Comparison of ENCODE assay signal across 19 cellular contexts in the genomic region with DNA sequence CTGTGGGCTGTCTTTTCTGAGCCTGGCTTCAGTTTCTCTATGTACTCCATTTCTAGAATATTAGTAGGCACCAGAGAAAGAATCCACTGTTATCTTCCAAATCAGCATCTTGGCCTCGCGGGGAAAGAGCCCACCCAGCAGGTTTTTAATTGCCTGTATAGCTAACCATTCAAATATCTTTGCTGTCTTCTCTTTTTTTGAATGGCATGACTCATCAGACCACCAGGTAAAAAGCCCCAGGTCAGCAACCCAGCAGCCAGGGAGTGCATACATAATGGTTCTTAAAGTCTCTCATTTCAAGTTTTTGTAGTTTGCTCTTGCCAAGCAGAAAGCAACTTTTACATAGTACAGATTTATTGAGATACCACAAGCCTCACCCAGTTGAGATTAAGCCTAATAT. TPM values are rescaled to one million over a fixed set of nuclear protein-coding genes. Genes with fewer than 3 reads are reported as not detected.
DNase-seq lines count a peak whose midpoint lies in the region; ATAC-seq and TF ChIP-seq lines count a peak whose summit lies in the region.
"Had no signal": no experiment of that assay in that cellular context is flagged by ENCODE, and none has a peak within 500 bp of the region (broad histone marks: within the 10 kb centered on the region; RNA-seq: fewer than 3 reads in every experiment).

No MANE protein-coding gene starts in this region.

- no peaks in the 10 kb centered on the region for H3K9me3 ChIP-seq in uterus
- H3K9me3 ChIP-seq: breast epithelium, lower lobe of right lung, right atrium auricular region had no signal

- no peaks in the 10 kb centered on the region for H3K4me1 ChIP-seq in uterus
- H3K4me1 ChIP-seq: breast epithelium, lower lobe of right lung, right atrium auricular region had no signal

- H3K4me3 Mint-ChIP-seq in activated B cell treated with CpG ODN at 0.5 μM for 24 hours, result no peak overlapping the region
- H3K4me3 Mint-ChIP-seq: natural killer cell had no signal

- no peak for DNase-seq in activated B cell treated with CpG ODN at 0.5 μM for 24 hours
- DNase-seq in renal cortical epithelial cell (ENCODE audit: low read depth), result peak; percentile 38
- DNase-seq in HCEC 1CT, result no peak
- no peak for DNase-seq in activated T-cell treated with anti-CD3 and anti-CD28 coated beads for 4 hours
- no peak for DNase-seq in uterus
- DNase-seq: activated naive CD4-positive, alpha-beta T cell treated with anti-CD3 and anti-CD28 coated beads, Interleukin-2, amount 50 U/mL, for 16 hours; DMS53; effector CD4-positive, alpha-beta T cell; lower lobe of right lung; natural killer cell; NCI-H1105 treated with DMSO at 0.1 percent for 48 hours; NCI-H510A; stimulated activated CD4-positive, alpha-beta T cell treated with anti-CD3 and anti-CD28 coated beads, Interleukin-1b, Interleukin-23, amount 100 ng/mL, for 48 hours had no signal

- POLR2A ChIA-PET in activated B cell treated with CpG ODN at 0.5 μM for 24 hours (lab: Charles Lee), result interaction anchor here (2.1 kb wide), 1 partner anchor 14 kb away, joined by 12 read pairs; no protein-coding TSS in a partner anchor

- CTCF ChIA-PET in activated B cell treated with CpG ODN at 0.5 μM for 24 hours (lab: Charles Lee), result no interaction called here

- no peak for TF ChIP-seq CTCF in activated B cell treated with CpG ODN at 0.5 μM for 24 hours (IDR thresholded peaks at IDR 0.05)
- no peak for TF ChIP-seq CTCF in uterus (IDR thresholded peaks at IDR 0.05)

- H3K4me1 Mint-ChIP-seq in activated B cell treated with CpG ODN at 0.5 μM for 24 hours, result peaks cover 15% of the 10 kb centered on the region
- H3K4me1 Mint-ChIP-seq: natural killer cell had no signal

- H3K27ac ChIP-seq in uterus, result no peak overlapping the region
- H3K27ac ChIP-seq: breast epithelium, lower lobe of right lung, right atrium auricular region had no signal

- no peaks in the 10 kb centered on the region for H3K36me3 Mint-ChIP-seq in activated B cell treated with CpG ODN at 0.5 μM for 24 hours (ENCODE audit: low read depth)
- H3K36me3 Mint-ChIP-seq: natural killer cell had no signal

- ATAC-seq in GM18858 (IDR thresholded peaks at IDR 0.05; ENCODE audit: unreplicated experiment), result peak; percentile 44
- ATAC-seq in HG02870 (IDR thresholded peaks at IDR 0.05; ENCODE audit: unreplicated experiment), result peak; percentile 67
- peak; percentile 50 for ATAC-seq in activated B cell treated with CpG ODN at 0.5 μM for 24 hours (ENCODE audit: low read depth)
- ATAC-seq in HG03025 (IDR thresholded peaks at IDR 0.05; ENCODE audit: low FRiP score, unreplicated experiment), result no peak
- ATAC-seq: lower lobe of right lung, natural killer cell, Panc1 had no signal

- H3K9me3 Mint-ChIP-seq in activated B cell treated with CpG ODN at 0.5 μM for 24 hours, result peaks cover 2% of the 10 kb centered on the region
- H3K9me3 Mint-ChIP-seq: natural killer cell had no signal

- intact Hi-C loops in activated B cell treated with CpG ODN at 0.5 μM for 24 hours (cut with micrococcal nuclease), result no loop called here
- intact Hi-C loops in uterus (cut with DNase I; ENCODE audit: low total_unique reads), result no loop called here

- no peaks in the 10 kb centered on the region for H3K27me3 ChIP-seq in uterus
- H3K27me3 ChIP-seq: breast epithelium, right atrium auricular region had no signal

- H3K4me3 ChIP-seq in uterus, result no peak overlapping the region
- H3K4me3 ChIP-seq: breast epithelium, lower lobe of right lung, right atrium auricular region had no signal

- H3K36me3 ChIP-seq in uterus, result no peaks in the 10 kb centered on the region
- H3K36me3 ChIP-seq: breast epithelium, lower lobe of right lung, right atrium auricular region had no signal

- H3K27me3 Mint-ChIP-seq in activated B cell treated with CpG ODN at 0.5 μM for 24 hours, result no peaks in the 10 kb centered on the region

- no peak for TF ChIP-seq POLR2A in uterus (IDR thresholded peaks at IDR 0.05)

- H3K27ac Mint-ChIP-seq in activated B cell treated with CpG ODN at 0.5 μM for 24 hours, result no peak overlapping the region
- H3K27ac Mint-ChIP-seq: natural killer cell had no signal

RNA-seq across cellular contexts. Expression of gene TMEM167A, which starts 50.7 kb away (rescaled TPM):
- 45.1 and 50.3 TPM in 2 replicates for total RNA-seq in activated B cell treated with CpG ODN at 0.5 μM for 24 hours
- total RNA-seq in renal cortical epithelial cell, result 46.7 and 67.7 TPM in 2 replicates
- total RNA-seq in uterus, result 100 to 1,000 TPM in 1 of 4 donors, 10 to 100 TPM in 3; 16.9 to 118 (median 32.3) TPM

RNA-seq across cellular contexts. Expression of gene XRCC4, which starts 50.8 kb away (rescaled TPM):
- total RNA-seq in activated B cell treated with CpG ODN at 0.5 μM for 24 hours (8.1 and 8.5 TPM in 2 replicates), renal cortical epithelial cell (12.3 and 17.9 TPM in 2 replicates), uterus (10 to 100 TPM in 1 of 4 donors, 1 to 10 TPM in 2, not detected in 1; 1.3 to 12.2 (median 5.5) TPM)
